ENCODE assay signal across 17 cellular contexts in genomic region chr15:67114046-67114445, GRCh38. TPM values are rescaled to one million over a fixed set of nuclear protein-coding genes. Genes with fewer than 3 reads are reported as not detected.
DNase-seq lines count a peak whose midpoint lies in the region; ATAC-seq and TF ChIP-seq lines count a peak whose summit lies in the region.
"Had no signal": no experiment of that assay in that cellular context is flagged by ENCODE, and none has a peak within 500 bp of the region (broad histone marks: within the 10 kb centered on the region; RNA-seq: fewer than 3 reads in every experiment).

No MANE protein-coding gene starts in this region.

- no peak for ATAC-seq in CD4-positive, alpha-beta T cell (ENCODE audit: poor library complexity)
- ATAC-seq in activated CD8-positive, alpha-beta T cell treated with anti-CD3 and anti-CD28 coated beads, Interleukin-2, amount 10 ng/mL, durations not matched to agents 7 days and 5 days, result no peak
- ATAC-seq: mucosa of descending colon had no signal

- H2BK120ac ChIP-seq in neuronal stem cell (ENCODE audit: low read depth, low read length), result no peak overlapping the region

- POLR2A ChIA-PET in CD4-positive, alpha-beta T cell (lab: Charles Lee), result no interaction called here
- POLR2A ChIA-PET in activated CD8-positive, alpha-beta T cell treated with anti-CD3 and anti-CD28 coated beads, Interleukin-2, amount 10 ng/mL, durations not matched to agents 7 days and 5 days (lab: Charles Lee), result no interaction called here

- H3K9ac ChIP-seq in neuronal stem cell (ENCODE audit: low read depth, low read length, poor library complexity), result no peak overlapping the region

- H3K27me3 Mint-ChIP-seq in T-helper 1 cell treated with Interleukin-12 subunit alpha and Interleukin-12 subunit beta and Interleukin-4 antibody, amounts not matched to agents 30 μg/mL and 1 μg/mL, for 36 hours (ENCODE audit: low read depth), result no peaks in the 10 kb centered on the region
- H3K27me3 Mint-ChIP-seq in CD4-positive, alpha-beta T cell, result no peaks in the 10 kb centered on the region
- H3K27me3 Mint-ChIP-seq in activated CD8-positive, alpha-beta T cell treated with anti-CD3 and anti-CD28 coated beads, Interleukin-2, amount 10 ng/mL, durations not matched to agents 7 days and 5 days (ENCODE audit: low read depth), result no peaks in the 10 kb centered on the region
- H3K27me3 Mint-ChIP-seq in glutamatergic neuron (ENCODE audit: unreplicated experiment), result peaks cover 2% of the 10 kb centered on the region

- CTCF ChIA-PET in CD4-positive, alpha-beta T cell (lab: Charles Lee), result no interaction called here
- CTCF ChIA-PET in activated CD8-positive, alpha-beta T cell treated with anti-CD3 and anti-CD28 coated beads, Interleukin-2, amount 10 ng/mL, durations not matched to agents 7 days and 5 days (lab: Charles Lee), result interaction anchor here (1.0 kb wide), 1 partner anchor 11 kb away, joined by 5 read pairs; no protein-coding TSS in a partner anchor

- H2BK12ac ChIP-seq in neuronal stem cell (ENCODE audit: low read length), result no peak overlapping the region

- WGBS in neuronal stem cell (ENCODE audit: extremely low coverage in 2 of 2, insufficient read length in 2 of 2, insufficient replicate concordance in 1 of 2), 2 donors, result no CpG with 5 or more reads among the region's 8 CpGs

- H3K4me1 ChIP-seq in neuronal stem cell (ENCODE audit: control insufficient read depth in 2 of 2, insufficient read depth in 1 of 2, low read depth in 1 of 2, low read length in 2 of 2), result peaks cover 6 to 18% of the 10 kb centered on the region in 2 donors

- H3K23ac ChIP-seq in neuronal stem cell (ENCODE audit: low read depth, low read length, poor library complexity), result no peak overlapping the region

- H2AFZ ChIP-seq in neuronal stem cell (ENCODE audit: low read length), result no peak overlapping the region

- no peak overlapping the region for H3K4me3 ChIP-seq in neuronal stem cell (ENCODE audit: low read length in 2 of 2)
- H3K4me3 ChIP-seq: mucosa of descending colon, Peyer's patch, stomach had no signal

- H3K14ac ChIP-seq in neuronal stem cell (ENCODE audit: low read length), result no peak overlapping the region

- H4K8ac ChIP-seq in neuronal stem cell (ENCODE audit: low read depth, low read length), result no peak overlapping the region

- H3K79me1 ChIP-seq in neuronal stem cell (ENCODE audit: low read depth, low read length), result peaks cover 8% of the 10 kb centered on the region

- no peak overlapping the region for H3K4me2 ChIP-seq in neuronal stem cell (ENCODE audit: insufficient read depth, low read length, poor library complexity, severe bottlenecking)

- peaks cover 1 to 18% of the 10 kb centered on the region in 2 donors for H3K36me3 ChIP-seq in neuronal stem cell (replicated peaks in 1 of 2; ENCODE audit: control insufficient read depth in 2 of 2, insufficient read depth in 2 of 2, low read length in 2 of 2)
- H3K36me3 ChIP-seq: Peyer's patch, stomach had no signal

- H2AK5ac ChIP-seq in neuronal stem cell (ENCODE audit: low read depth, low read length), result no peak overlapping the region

- no peak overlapping the region for H2BK15ac ChIP-seq in neuronal stem cell (ENCODE audit: low read length)

- H3K18ac ChIP-seq in neuronal stem cell (ENCODE audit: low read length), result peak overlapping the region; percentile 22

- no peak overlapping the region for H3K27ac ChIP-seq in CD4-positive, alpha-beta T cell (ENCODE audit: low read depth, low read length)
- no peak overlapping the region for H3K27ac ChIP-seq in neuronal stem cell (replicated peaks; ENCODE audit: low read length)
- H3K27ac ChIP-seq: 22Rv1 had no signal

- no peak overlapping the region for H2BK5ac ChIP-seq in neuronal stem cell (ENCODE audit: low read length)

- H3K27ac Mint-ChIP-seq in T-helper 1 cell treated with Interleukin-12 subunit alpha and Interleukin-12 subunit beta and Interleukin-4 antibody, amounts not matched to agents 30 μg/mL and 1 μg/mL, for 36 hours, result peak overlapping the region; percentile 99
- H3K27ac Mint-ChIP-seq in CD4-positive, alpha-beta T cell, result peak overlapping the region; percentile 96
- peak overlapping the region; percentile 67 for H3K27ac Mint-ChIP-seq in activated CD8-positive, alpha-beta T cell treated with anti-CD3 and anti-CD28 coated beads, Interleukin-2, amount 10 ng/mL, durations not matched to agents 7 days and 5 days
- no peak overlapping the region for H3K27ac Mint-ChIP-seq in glutamatergic neuron (ENCODE audit: unreplicated experiment)

- intact Hi-C loops in CD4-positive, alpha-beta T cell (cut with DNase I, micrococcal nuclease), result no loop called here
- intact Hi-C loops in head of caudate nucleus (cut with DNase I), result no loop called here

- H4K91ac ChIP-seq in neuronal stem cell (ENCODE audit: low read depth, low read length, poor library complexity), result no peak overlapping the region

- H3K9me3 ChIP-seq in CD4-positive, alpha-beta T cell (ENCODE audit: control insufficient read depth, low read length), result no peaks in the 10 kb centered on the region
- H3K9me3 ChIP-seq in neuronal stem cell (replicated peaks in 1 of 2; ENCODE audit: control insufficient read depth in 2 of 2, insufficient read depth in 1 of 2, low read depth in 1 of 2, low read length in 2 of 2), result peaks cover 1 to 21% of the 10 kb centered on the region in 2 donors
- H3K9me3 ChIP-seq: Peyer's patch had no signal

- H3K36me3 Mint-ChIP-seq in T-helper 1 cell treated with Interleukin-12 subunit alpha and Interleukin-12 subunit beta and Interleukin-4 antibody, amounts not matched to agents 30 μg/mL and 1 μg/mL, for 36 hours (ENCODE audit: low read depth), result peaks cover 77% of the 10 kb centered on the region
- peaks cover 12% of the 10 kb centered on the region for H3K36me3 Mint-ChIP-seq in CD4-positive, alpha-beta T cell (ENCODE audit: low read depth)
- peaks cover 60% of the 10 kb centered on the region for H3K36me3 Mint-ChIP-seq in activated CD8-positive, alpha-beta T cell treated with anti-CD3 and anti-CD28 coated beads, Interleukin-2, amount 10 ng/mL, durations not matched to agents 7 days and 5 days (ENCODE audit: low read depth)
- H3K36me3 Mint-ChIP-seq in glutamatergic neuron (ENCODE audit: unreplicated experiment), result peaks cover 13% of the 10 kb centered on the region

- no peak overlapping the region for H3K4ac ChIP-seq in neuronal stem cell (ENCODE audit: low read length)

- no peak overlapping the region for H3K4me3 Mint-ChIP-seq in T-helper 1 cell treated with Interleukin-12 subunit alpha and Interleukin-12 subunit beta and Interleukin-4 antibody, amounts not matched to agents 30 μg/mL and 1 μg/mL, for 36 hours
- no peak overlapping the region for H3K4me3 Mint-ChIP-seq in CD4-positive, alpha-beta T cell
- no peak overlapping the region for H3K4me3 Mint-ChIP-seq in activated CD8-positive, alpha-beta T cell treated with anti-CD3 and anti-CD28 coated beads, Interleukin-2, amount 10 ng/mL, durations not matched to agents 7 days and 5 days
- no peak overlapping the region for H3K4me3 Mint-ChIP-seq in glutamatergic neuron (ENCODE audit: unreplicated experiment)

- H3K4me1 Mint-ChIP-seq in T-helper 1 cell treated with Interleukin-12 subunit alpha and Interleukin-12 subunit beta and Interleukin-4 antibody, amounts not matched to agents 30 μg/mL and 1 μg/mL, for 36 hours (ENCODE audit: low read depth), result peaks cover 90% of the 10 kb centered on the region
- peaks cover 66% of the 10 kb centered on the region for H3K4me1 Mint-ChIP-seq in CD4-positive, alpha-beta T cell (ENCODE audit: low read depth)
- H3K4me1 Mint-ChIP-seq in activated CD8-positive, alpha-beta T cell treated with anti-CD3 and anti-CD28 coated beads, Interleukin-2, amount 10 ng/mL, durations not matched to agents 7 days and 5 days (ENCODE audit: low read depth), result peaks cover 91% of the 10 kb centered on the region
- H3K4me1 Mint-ChIP-seq in glutamatergic neuron (ENCODE audit: low read depth, unreplicated experiment), result no peaks in the 10 kb centered on the region

- H3K27me3 ChIP-seq in CD4-positive, alpha-beta T cell (ENCODE audit: control insufficient read depth, insufficient read depth, low read length), result no peaks in the 10 kb centered on the region
- no peaks in the 10 kb centered on the region for H3K27me3 ChIP-seq in neuronal stem cell (ENCODE audit: control insufficient read depth in 3 of 3, insufficient read depth in 3 of 3, low read depth in 1 of 3, low read length in 3 of 3)
- H3K27me3 ChIP-seq: Peyer's patch, stomach had no signal

- peaks cover 14% of the 10 kb centered on the region for H3K9me3 Mint-ChIP-seq in T-helper 1 cell treated with Interleukin-12 subunit alpha and Interleukin-12 subunit beta and Interleukin-4 antibody, amounts not matched to agents 30 μg/mL and 1 μg/mL, for 36 hours
- peaks cover 4% of the 10 kb centered on the region for H3K9me3 Mint-ChIP-seq in CD4-positive, alpha-beta T cell
- H3K9me3 Mint-ChIP-seq in activated CD8-positive, alpha-beta T cell treated with anti-CD3 and anti-CD28 coated beads, Interleukin-2, amount 10 ng/mL, durations not matched to agents 7 days and 5 days (ENCODE audit: insufficient read depth), result peaks cover 8% of the 10 kb centered on the region
- H3K9me3 Mint-ChIP-seq in glutamatergic neuron (ENCODE audit: unreplicated experiment), result peaks cover 3% of the 10 kb centered on the region

- no peak for TF ChIP-seq CTCF in CD4-positive, alpha-beta T cell (IDR thresholded peaks at IDR 0.05)
- TF ChIP-seq CTCF in glutamatergic neuron (IDR thresholded peaks at IDR 0.05; ENCODE audit: partially characterized antibody, unreplicated experiment), result no peak

- DNase-seq in T-helper 1 cell (no peak), neuronal stem cell (ENCODE audit: low spot score) (no peak), head of caudate nucleus (no peak), glutamatergic neuron (no peak)
- no peak for DNase-seq in CD4-positive, alpha-beta T cell
- no peak for DNase-seq in activated CD8-positive, alpha-beta T cell treated with anti-CD3 and anti-CD28 coated beads, Interleukin-2, amount 10 ng/mL, durations not matched to agents 7 days and 5 days
- DNase-seq in stimulated activated CD4-positive, alpha-beta T cell treated with anti-CD3 and anti-CD28 coated beads, Interleukin-4, amount 100 ng/mL, for 1 hour, result no peak
- DNase-seq: EL, GOT3, mucosa of descending colon, NCI-H2029 treated with DMSO at 0.1 percent for 48 hours, NCI-H524, stomach, T-helper 9 cell had no signal

RNA-seq across cellular contexts. Expression of gene SMAD3, which starts 48.6 kb away (rescaled TPM):
- 10 to 100 TPM; 30.0 to 31.0 TPM for total RNA-seq in CD4-positive, alpha-beta T cell
- 10 to 100 TPM; 26.8 to 27.1 TPM for total RNA-seq in activated CD8-positive, alpha-beta T cell treated with anti-CD3 and anti-CD28 coated beads, Interleukin-2, amount 10 ng/mL, durations not matched to agents 7 days and 5 days
- 32.6 TPM for polyA plus RNA-seq in neuronal stem cell (2013, experiment 1 of 2)
- polyA plus RNA-seq in neuronal stem cell (2013, experiment 2 of 2), result 32.9 TPM
- 5.0 TPM for total RNA-seq in glutamatergic neuron (ENCODE audit: unreplicated experiment)
